Comparison of ENCODE assay signal across 9 cellular contexts in the genomic region with DNA sequence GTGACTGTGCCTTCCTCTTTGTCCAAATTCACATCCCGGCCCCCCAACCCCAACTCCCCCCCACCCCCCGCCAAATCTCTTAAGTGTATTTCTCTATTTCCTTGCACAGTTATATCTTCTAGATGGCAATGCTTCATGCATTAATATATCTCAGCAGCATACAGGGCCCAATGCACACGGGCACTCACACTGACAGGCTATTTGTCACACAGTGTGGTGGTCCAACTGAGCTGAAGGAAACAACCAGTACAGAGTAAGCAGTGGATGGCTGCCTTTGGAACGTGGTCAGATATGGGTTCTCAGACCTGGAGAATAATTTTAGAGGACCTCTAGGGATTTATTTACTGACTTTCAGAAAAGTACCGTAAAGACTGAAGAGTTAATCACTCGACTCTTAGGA. TPM values are rescaled to one million over a fixed set of nuclear protein-coding genes. Genes with fewer than 3 reads are reported as not detected.
A peak's percentile ranks its signal among the peaks of the same experiment; 100 is the strongest.
DNase-seq lines count a peak whose midpoint lies in the region; ATAC-seq, FAIRE-seq and TF ChIP-seq lines count a peak whose summit lies in the region.
"Had no signal": no experiment of that assay in that cellular context is flagged by ENCODE, and none has a peak within 500 bp of the region (broad histone marks: within the 10 kb centered on the region; RNA-seq: fewer than 3 reads in every experiment).

No MANE protein-coding gene starts in this region.

- ATAC-seq in heart right ventricle, result peak in 1 of 8 donors; percentile 2
- peak; percentile 60 for ATAC-seq in HepG2

- TF ChIP-seq EP300 in HepG2 (IDR thresholded peaks at IDR 0.05; ENCODE audit: low read depth in 2 of 2, low read length in 2 of 2), result no peak
- no peak for TF ChIP-seq EP300 in HepG2 (CRISPR knock-in tag; IDR thresholded peaks at IDR 0.05; ENCODE audit: borderline replicate concordance)

- WGBS in heart right ventricle, 2 donors, result 19 to 20% methylated on average over 6 of the region's 6 CpGs
- 1% methylated on average over 6 of the region's 6 CpGs for WGBS in HepG2 (ENCODE audit: low lambda C conversion rate)

- POLR2A ChIA-PET in HepG2 (lab: Yijun Ruan, JAX), result interaction anchor here (1.0 kb wide), 1 partner anchor 459 kb away, joined by 4 read pairs; the partner anchor contains the start of gene TMEM165

- no peak for TF ChIP-seq RAD21 in HepG2 (CRISPR knock-in tag; IDR thresholded peaks at IDR 0.05)

- H3K36me3 ChIP-seq in heart right ventricle (peaks cover 0 to 18% (median 6%) of the 10 kb centered on the region in 9 donors), HepG2 (replicated peaks in 1 of 2; ENCODE audit: control insufficient read depth in 1 of 2, insufficient read depth in 2 of 2, low read length in 2 of 2) (no peaks in the 10 kb centered on the region), vagina (no peaks in the 10 kb centered on the region)

- no peak for DNase-seq in heart right ventricle
- no peak for DNase-seq in cardiac septum (ENCODE audit: low spot score)
- peak; percentile 6 for DNase-seq in astrocyte of the hippocampus (ENCODE audit: low read depth, low spot score)
- DNase-seq in HepG2 (ENCODE audit: low spot score), result no peak
- no peak for DNase-seq in vagina (ENCODE audit: extremely low spot score in 2 of 2)
- DNase-seq in GM12892 (ENCODE audit: insufficient read length), result no peak
- no peak for DNase-seq in Ammon's horn (ENCODE audit: low spot score)
- DNase-seq in AG08395 (ENCODE audit: low spot score), result no peak

- in situ Hi-C loops in HepG2 (cut with HindIII; ENCODE audit: extremely low pct_ligation_motif_present, low pct_unique_long_range_greater_than_20kb), result loop anchor here (25.0 kb wide), 1 partner anchor 467 kb away; the partner anchor contains the start of gene TMEM165

- H3K27ac ChIP-seq in heart right ventricle (peak overlapping the region in 8 of 10 donors; percentile 82 to 95 (median 90)), HepG2 (ENCODE audit: extremely low read length, insufficient read depth, low read length) (peak overlapping the region; percentile 62), vagina (peak overlapping the region; percentile 78)

- CTCF ChIA-PET in HepG2 (lab: Yijun Ruan, JAX; ENCODE audit: low intra/inter-chr PET ratio, low total read pairs), result no interaction called here

- intact Hi-C loops in heart right ventricle (cut with DNase I), result loop anchor here in 5 of 10 donors (5.0 to 10.0 kb wide), 4 partner anchors 307 to 509 kb away; partner anchors contain the start of genes CLOCK (in 4 of the 5) and SRD5A3 (in 2 of the 5)
- intact Hi-C loops in cardiac septum (cut with DNase I), result loop anchor here (5.0 kb wide), 2 partner anchors 307 to 507 kb away; partner anchors contain the start of genes CLOCK and SRD5A3
- intact Hi-C loops in HepG2 (cut with micrococcal nuclease; ENCODE audit: unreplicated experiment), result loop anchor here (5.0 kb wide), 1 partner anchor 307 kb away; the partner anchor contains the start of gene CLOCK
- intact Hi-C loops in vagina (cut with DNase I), result loop anchor here (10.0 kb wide), 1 partner anchor 499 kb away; no protein-coding TSS in a partner anchor

- no peak for TF ChIP-seq POLR2A in HepG2 (IDR thresholded peaks at IDR 0.05; ENCODE audit: insufficient read depth in 1 of 2, low read depth in 2 of 2, low read length in 2 of 2)
- no peak for TF ChIP-seq POLR2A in vagina (IDR thresholded peaks at IDR 0.05)
- no peak for TF ChIP-seq POLR2A in GM12892 (IDR thresholded peaks at IDR 0.05; ENCODE audit: low read depth, low read length)

- H3K4me3 ChIP-seq in heart right ventricle (peak overlapping the region; percentile 82 to 98 (median 95)), HepG2 (replicated peaks in 1 of 3; ENCODE audit: insufficient read depth in 1 of 3, low read depth in 2 of 3, low read length in 3 of 3) (peak overlapping the region; percentile 95 to 99 (median 97)), vagina (peak overlapping the region; percentile 69 to 99)

- H3K27me3 ChIP-seq in heart right ventricle (peaks cover 0 to 5% (median 0%) of the 10 kb centered on the region in 7 donors), HepG2 (ENCODE audit: control insufficient read depth in 1 of 2, insufficient read depth in 2 of 2, low read length in 2 of 2) (no peaks in the 10 kb centered on the region), vagina (no peaks in the 10 kb centered on the region)

- H3K79me2 ChIP-seq in HepG2 (ENCODE audit: insufficient read depth, low read length), result peaks cover 9% of the 10 kb centered on the region

- H3K4me1 ChIP-seq in heart right ventricle (peaks cover 0 to 28% (median 21%) of the 10 kb centered on the region in 9 donors), HepG2 (ENCODE audit: insufficient read depth, low read length) (peaks cover 57% of the 10 kb centered on the region), vagina (peaks cover 35% of the 10 kb centered on the region)

- no peaks in the 10 kb centered on the region for H4K20me1 ChIP-seq in HepG2 (ENCODE audit: insufficient read depth, low read length)

- peak overlapping the region; percentile 92 for H3K4me2 ChIP-seq in HepG2 (ENCODE audit: low read depth, low read length)

- H3K9me3 ChIP-seq in heart right ventricle, result peaks cover 0 to 5% (median 0%) of the 10 kb centered on the region in 11 donors
- H3K9me3 ChIP-seq in HepG2 (ENCODE audit: low read length), result no peaks in the 10 kb centered on the region
- no peaks in the 10 kb centered on the region for H3K9me3 ChIP-seq in vagina

- TF ChIP-seq CTCF in heart right ventricle (IDR thresholded peaks at IDR 0.05) (no peak), HepG2 (CRISPR knock-in tag; IDR thresholded peaks at IDR 0.05) (no peak), vagina (IDR thresholded peaks at IDR 0.05) (no peak)

- peak overlapping the region; percentile 84 for H3K9ac ChIP-seq in HepG2 (ENCODE audit: insufficient read depth, low read depth, low read length)

- H2AFZ ChIP-seq in HepG2 (ENCODE audit: low read length), result no peak overlapping the region

- FAIRE-seq in HepG2 (lab: Jason Lieb, UNC) (no peak), GM12892 (lab: Jason Lieb, UNC) (no peak)

- no TSS peak for BruUV-seq in HepG2 (replicated peaks; lab: Mats Ljungman, UMichigan)

RNA-seq across cellular contexts. Expression of gene EXOC1, which starts 0.7 kb away (rescaled TPM):
- total RNA-seq in heart right ventricle (10 to 100 TPM; 16.0 to 26.3 (median 21.5) TPM), cardiac septum (26.6 TPM), HepG2 (2016; rRNA removed; fragmentation: Illumina TruSeq; extraction: Trizol) (18.4 and 23.8 TPM in 2 replicates), vagina (31.9 TPM)
- polyA plus RNA-seq in heart right ventricle (10 to 100 TPM; 13.1 to 23.6 TPM), HepG2 (2011; rRNA removed) (8.9 and 9.1 TPM in 2 replicates)
- total RNA-seq in HepG2 (2016; cell fraction: cytosol; rRNA removed; fragmentation: Illumina TruSeq; extraction: Trizol; ENCODE audit: low read depth), result 2.5 and 4.4 TPM in 2 replicates
- total RNA-seq in HepG2 (2016; cell fraction: insoluble cytoplasmic fraction; rRNA removed; fragmentation: Illumina TruSeq; extraction: Trizol), result 19.0 and 23.6 TPM in 2 replicates
- total RNA-seq in HepG2 (2016; cell fraction: membrane; rRNA removed; fragmentation: Illumina TruSeq; extraction: Trizol), result 3.7 and 4.8 TPM in 2 replicates
- total RNA-seq in HepG2 (2016; cell fraction: nucleus; rRNA removed; fragmentation: Illumina TruSeq; extraction: Trizol), result 19.8 and 21.8 TPM in 2 replicates
- polyA plus RNA-seq in HepG2 (2011; cell fraction: cytosol; rRNA removed), result 2.7 and 3.6 TPM in 2 replicates
- polyA plus RNA-seq in HepG2 (2011; cell fraction: nucleus; rRNA removed), result 11.6 and 13.4 TPM in 2 replicates
- 8.7 and 10.0 TPM in 2 replicates for polyA plus RNA-seq in HepG2 (2012)
- 0.62 and 0.75 TPM in 2 replicates for polyA plus RNA-seq in HepG2 (2016; cell fraction: cytosol; fragmentation: Illumina TruSeq; extraction: Trizol; ENCODE audit: low read depth)
- 13.8 and 14.8 TPM in 2 replicates for polyA plus RNA-seq in HepG2 (2016; cell fraction: insoluble cytoplasmic fraction; fragmentation: Illumina TruSeq; extraction: Trizol; ENCODE audit: low read depth)
- 0.96 and 1.5 TPM in 2 replicates for polyA plus RNA-seq in HepG2 (2016; cell fraction: membrane; fragmentation: Illumina TruSeq; extraction: Trizol; ENCODE audit: low read depth)
- 23.3 and 24.3 TPM in 2 replicates for polyA plus RNA-seq in HepG2 (2016; cell fraction: nucleus; fragmentation: Illumina TruSeq; extraction: Trizol; ENCODE audit: insufficient read depth, low read depth)
- polyA minus RNA-seq in HepG2 (2011; rRNA and poly(A)+ RNA removed; ENCODE audit: low replicate concordance), result 4.7 and 4.9 TPM in 2 replicates
- 5.8 and 6.6 TPM in 2 replicates for polyA minus RNA-seq in HepG2 (2011; cell fraction: cytosol; rRNA and poly(A)+ RNA removed)
- 28.6 and 33.7 TPM in 2 replicates for polyA minus RNA-seq in HepG2 (2011; cell fraction: nucleus; rRNA and poly(A)+ RNA removed)
- 19.9 TPM for polyA plus RNA-seq in GM12892 (2012; ENCODE audit: missing spikeins)

RNA-seq across cellular contexts. Expression of gene EXOC1L, which starts 34.5 kb away (rescaled TPM):
- total RNA-seq in heart right ventricle (not detected), cardiac septum (not detected), HepG2 (2016; rRNA removed; fragmentation: Illumina TruSeq; extraction: Trizol) (not detected in 2 replicates), vagina (not detected)
- polyA plus RNA-seq in heart right ventricle (under 1 TPM in 1 of 2 donors, not detected in 1; 0.12 TPM), HepG2 (2011; rRNA removed) (not detected in 2 replicates)
- total RNA-seq in HepG2 (2016; cell fraction: cytosol; rRNA removed; fragmentation: Illumina TruSeq; extraction: Trizol; ENCODE audit: low read depth), result not detected in 2 replicates
- not detected in 2 replicates for total RNA-seq in HepG2 (2016; cell fraction: insoluble cytoplasmic fraction; rRNA removed; fragmentation: Illumina TruSeq; extraction: Trizol)
- total RNA-seq in HepG2 (2016; cell fraction: membrane; rRNA removed; fragmentation: Illumina TruSeq; extraction: Trizol), result not detected in 2 replicates
- not detected in 2 replicates for total RNA-seq in HepG2 (2016; cell fraction: nucleus; rRNA removed; fragmentation: Illumina TruSeq; extraction: Trizol)
- polyA plus RNA-seq in HepG2 (2011; cell fraction: cytosol; rRNA removed), result not detected in 2 replicates
- not detected in 2 replicates for polyA plus RNA-seq in HepG2 (2011; cell fraction: nucleus; rRNA removed)
- not detected in 2 replicates for polyA plus RNA-seq in HepG2 (2012)
- polyA plus RNA-seq in HepG2 (2016; cell fraction: cytosol; fragmentation: Illumina TruSeq; extraction: Trizol; ENCODE audit: low read depth), result not detected in 2 replicates
- not detected in 2 replicates for polyA plus RNA-seq in HepG2 (2016; cell fraction: insoluble cytoplasmic fraction; fragmentation: Illumina TruSeq; extraction: Trizol; ENCODE audit: low read depth)
- not detected in 2 replicates for polyA plus RNA-seq in HepG2 (2016; cell fraction: membrane; fragmentation: Illumina TruSeq; extraction: Trizol; ENCODE audit: low read depth)
- polyA plus RNA-seq in HepG2 (2016; cell fraction: nucleus; fragmentation: Illumina TruSeq; extraction: Trizol; ENCODE audit: insufficient read depth, low read depth), result not detected in 2 replicates
- not detected in 2 replicates for polyA minus RNA-seq in HepG2 (2011; rRNA and poly(A)+ RNA removed; ENCODE audit: low replicate concordance)
- polyA minus RNA-seq in HepG2 (2011; cell fraction: cytosol; rRNA and poly(A)+ RNA removed), result not detected in 2 replicates
- polyA minus RNA-seq in HepG2 (2011; cell fraction: nucleus; rRNA and poly(A)+ RNA removed), result not detected in 2 replicates
- polyA plus RNA-seq in GM12892 (2012; ENCODE audit: missing spikeins), result not detected
- total RNA-seq: activated T-cell treated with anti-CD3 and anti-CD28 coated beads, Interleukin-2, amount 50 U/mL, for 4 hours had no signal
